In genomic region chr1:24454684-24455091, GRCh38 we compare ENCODE assay signal across 22 cellular contexts. TPM values are rescaled to one million over a fixed set of nuclear protein-coding genes. Genes with fewer than 3 reads are reported as not detected.
DNase-seq lines count a peak whose midpoint lies in the region; ATAC-seq and TF ChIP-seq lines count a peak whose summit lies in the region.
"Had no signal": no experiment of that assay in that cellular context is flagged by ENCODE, and none has a peak within 500 bp of the region (broad histone marks: within the 10 kb centered on the region; RNA-seq: fewer than 3 reads in every experiment).

No MANE protein-coding gene starts in this region.

- H3K4me1 Mint-ChIP-seq in MCF 10A (ENCODE audit: insufficient read depth, unreplicated experiment) = no peaks in the 10 kb centered on the region
- H3K4me1 Mint-ChIP-seq in dendritic cell treated with granulocyte-macrophage colony-stimulating factor and Interleukin-4, amounts not matched to agents 40 ng/mL and 50 ng/mL, for 4 days (ENCODE audit: low read depth) = peaks cover 22% of the 10 kb centered on the region
- H3K4me1 Mint-ChIP-seq: WTC11 had no signal

- H3K23ac ChIP-seq in IMR-90 (ENCODE audit: low read depth, low read length) = no peak overlapping the region; the same call in 1 of the 2 replicates

- no peak overlapping the region for H3K18ac ChIP-seq in IMR-90 (ENCODE audit: low read depth, low read length)

- H2BK20ac ChIP-seq in IMR-90 (ENCODE audit: low read depth, low read length) = no peak overlapping the region

- no peak overlapping the region for H2BK5ac ChIP-seq in IMR-90 (ENCODE audit: low read depth, low read length, poor library complexity, severe bottlenecking)

- H3K14ac ChIP-seq in IMR-90 (replicated peaks; ENCODE audit: low read depth, low read length) = no peak overlapping the region

- WGBS in mammary epithelial cell (ENCODE audit: low coverage, missing lambda C conversion rate) = 80% methylated on average over 5 of the region's 5 CpGs
- no CpG with 5 or more reads among the region's 5 CpGs for WGBS in IMR-90 (ENCODE audit: extremely low coverage in 2 of 2, insufficient read length in 1 of 2), 2 experiments

- H3K79me2 ChIP-seq in mammary epithelial cell (ENCODE audit: insufficient read depth, low read length) = no peaks in the 10 kb centered on the region

- H3K4me3 Mint-ChIP-seq in MCF 10A (ENCODE audit: unreplicated experiment) = no peak overlapping the region
- no peak overlapping the region for H3K4me3 Mint-ChIP-seq in dendritic cell treated with granulocyte-macrophage colony-stimulating factor and Interleukin-4, amounts not matched to agents 40 ng/mL and 50 ng/mL, for 4 days
- H3K4me3 Mint-ChIP-seq: CD8-positive, alpha-beta memory T cell; T-helper 2 cell treated with Interferon-gamma antibody and Interleukin-4, amounts not matched to agents 5 μg/mL and 100 μg/mL, for 36 hours; WTC11 had no signal

- H3K9ac ChIP-seq in mammary epithelial cell (ENCODE audit: insufficient read depth, low read length) = no peak overlapping the region
- H3K9ac ChIP-seq in IMR-90 (ENCODE audit: low read depth, low read length) = no peak overlapping the region

- H3K4me1 ChIP-seq in mammary epithelial cell (ENCODE audit: insufficient read depth, low read length) (no peaks in the 10 kb centered on the region), IMR-90 (ENCODE audit: control insufficient read depth, insufficient read depth, low read length) (no peaks in the 10 kb centered on the region)
- H3K4me1 ChIP-seq: ascending aorta, tibial nerve had no signal

- TF ChIP-seq POLR2A in IMR-90 (IDR thresholded peaks at IDR 0.05; ENCODE audit: low read depth, low read length) = no peak

- H4K8ac ChIP-seq in IMR-90 (ENCODE audit: low read depth in 2 of 2, low read length in 2 of 2) = no peak overlapping the region

- H3K36me3 ChIP-seq in mammary epithelial cell (ENCODE audit: insufficient read depth, low read length) = peaks cover 6% of the 10 kb centered on the region
- H3K36me3 ChIP-seq in IMR-90 (ENCODE audit: control insufficient read depth, insufficient read depth, low read length) = peaks cover 42% of the 10 kb centered on the region

- H3K27me3 Mint-ChIP-seq in MCF 10A (ENCODE audit: insufficient read depth, unreplicated experiment) = no peaks in the 10 kb centered on the region
- H3K27me3 Mint-ChIP-seq in dendritic cell treated with granulocyte-macrophage colony-stimulating factor and Interleukin-4, amounts not matched to agents 40 ng/mL and 50 ng/mL, for 4 days = no peaks in the 10 kb centered on the region
- H3K27me3 Mint-ChIP-seq: CD8-positive, alpha-beta memory T cell; progenitor cell of endocrine pancreas had no signal

- DNase-seq in MCF 10A (ENCODE audit: unreplicated experiment) (no peak), mammary epithelial cell (no peak), IMR-90 (peak; percentile 85), NCI-H187 (lab: John Stamatoyannopoulos, UW) (no peak), NCI-H524 (lab: John Stamatoyannopoulos, UW) (no peak)
- DNase-seq: activated CD4-positive, alpha-beta T cell treated with anti-CD3 and anti-CD28 coated beads, Interleukin-2, amount 50 U/mL, for 4 hours; activated naive CD4-positive, alpha-beta T cell; CD8-positive, alpha-beta memory T cell; central memory CD4-positive, alpha-beta T cell; dermis blood vessel endothelial cell; NCI-H2107; NCI-H526; stimulated activated CD4-positive, alpha-beta T cell treated with anti-CD3 and anti-CD28 coated beads, Interleukin-15, amount 100 ng/mL, for 24 hours had no signal

- dilution Hi-C loops in mammary epithelial cell (cut with HindIII; ENCODE audit: low sequenced_read_pairs) (no loop called here), IMR-90 (cut with HindIII; ENCODE audit: low sequenced_read_pairs, unreplicated experiment) (no loop called here)

- H3K9me3 Mint-ChIP-seq in MCF 10A (ENCODE audit: unreplicated experiment) = no peaks in the 10 kb centered on the region
- H3K9me3 Mint-ChIP-seq in dendritic cell treated with granulocyte-macrophage colony-stimulating factor and Interleukin-4, amounts not matched to agents 40 ng/mL and 50 ng/mL, for 4 days = no peaks in the 10 kb centered on the region
- H3K9me3 Mint-ChIP-seq: CD8-positive, alpha-beta memory T cell; T-helper 2 cell treated with Interferon-gamma antibody and Interleukin-4, amounts not matched to agents 5 μg/mL and 100 μg/mL, for 36 hours; WTC11 had no signal

- no peak overlapping the region for H3K56ac ChIP-seq in IMR-90 (ENCODE audit: extremely low read depth, insufficient read depth, low read length)

- H3K4me3 ChIP-seq in mammary epithelial cell (replicated peaks in 1 of 3; ENCODE audit: insufficient read depth in 1 of 3, low read depth in 2 of 3, low read length in 3 of 3) (no peak overlapping the region), IMR-90 (ENCODE audit: insufficient read depth, low read depth, low read length) (no peak overlapping the region)
- H3K4me3 ChIP-seq: ascending aorta, lung, tibial nerve had no signal

- H3K36me3 Mint-ChIP-seq in MCF 10A (ENCODE audit: insufficient read depth, unreplicated experiment) = peaks cover 72% of the 10 kb centered on the region
- H3K36me3 Mint-ChIP-seq in dendritic cell treated with granulocyte-macrophage colony-stimulating factor and Interleukin-4, amounts not matched to agents 40 ng/mL and 50 ng/mL, for 4 days (ENCODE audit: low read depth) = peaks cover 75% of the 10 kb centered on the region

- no peaks in the 10 kb centered on the region; a peak in 2 of 4 replicates for H3K79me1 ChIP-seq in IMR-90 (ENCODE audit: low read depth in 1 of 2, low read length in 2 of 2)

- H2AFZ ChIP-seq in mammary epithelial cell (ENCODE audit: low read depth, low read length) (no peak overlapping the region), IMR-90 (replicated peaks; ENCODE audit: low read length, poor library complexity) (no peak overlapping the region)

- H3K9me3 ChIP-seq in mammary epithelial cell (replicated peaks; ENCODE audit: insufficient read depth, low read length) = no peaks in the 10 kb centered on the region
- H3K9me3 ChIP-seq in IMR-90 (ENCODE audit: control insufficient read depth, insufficient read depth, low read length) = no peaks in the 10 kb centered on the region
- H3K9me3 ChIP-seq: ascending aorta, tibial nerve had no signal

- no peak overlapping the region for H4K91ac ChIP-seq in IMR-90 (ENCODE audit: insufficient read depth, low read depth, low read length)

- H4K20me1 ChIP-seq in mammary epithelial cell (ENCODE audit: insufficient read depth, low read length) = no peaks in the 10 kb centered on the region
- no peaks in the 10 kb centered on the region for H4K20me1 ChIP-seq in IMR-90 (ENCODE audit: insufficient read depth, low read length)

- intact Hi-C loops in MCF 10A (cut with micrococcal nuclease) (no loop called here), mammary epithelial cell (cut with micrococcal nuclease) (no loop called here), IMR-90 (cut with micrococcal nuclease) (no loop called here)
- intact Hi-C loops in dendritic cell treated with granulocyte-macrophage colony-stimulating factor and Interleukin-4, amounts not matched to agents 40 ng/mL and 50 ng/mL, for 4 days (cut with micrococcal nuclease) = no loop called here

- H2BK15ac ChIP-seq in IMR-90 (ENCODE audit: low read depth, low read length) = no peak overlapping the region

- H3K27ac ChIP-seq in mammary epithelial cell (ENCODE audit: insufficient read depth, low read depth, low read length) (no peak overlapping the region), IMR-90 (ENCODE audit: insufficient read depth, low read length) (no peak overlapping the region)
- H3K27ac ChIP-seq: ascending aorta, tibial nerve had no signal

- no peak overlapping the region for H2AK5ac ChIP-seq in IMR-90 (ENCODE audit: low read depth, low read length)

- H3K27ac Mint-ChIP-seq in MCF 10A (ENCODE audit: low read depth, unreplicated experiment) = peak overlapping the region; percentile 75
- H3K27ac Mint-ChIP-seq in dendritic cell treated with granulocyte-macrophage colony-stimulating factor and Interleukin-4, amounts not matched to agents 40 ng/mL and 50 ng/mL, for 4 days = peak overlapping the region; percentile 50
- H3K27ac Mint-ChIP-seq: progenitor cell of endocrine pancreas; T-helper 2 cell treated with Interferon-gamma antibody and Interleukin-4, amounts not matched to agents 5 μg/mL and 100 μg/mL, for 36 hours; WTC11 had no signal

- CTCF ChIA-PET in MCF 10A (lab: Yijun Ruan, JAX) = no interaction called here
- CTCF ChIA-PET in mammary epithelial cell (lab: Charles Lee; ENCODE audit: low non-redundant PET) = no interaction called here
- CTCF ChIA-PET in IMR-90 (lab: Yijun Ruan, JAX) = no interaction called here

- H3K27me3 ChIP-seq in mammary epithelial cell (ENCODE audit: insufficient read depth, low read length) (no peaks in the 10 kb centered on the region), IMR-90 (ENCODE audit: control insufficient read depth, insufficient read depth, low read length) (no peaks in the 10 kb centered on the region)
- H3K27me3 ChIP-seq: ascending aorta, tibial nerve had no signal

- in situ Hi-C loops in mammary epithelial cell (cut with MboI; ENCODE audit: low sequenced_read_pairs in 2 of 2) (no loop called here), IMR-90 (cut with MboI; ENCODE audit: low sequenced_read_pairs) (no loop called here)

- BruUV-seq in MCF 10A (replicated peaks; lab: Mats Ljungman, UMichigan) (no TSS peak), mammary epithelial cell (replicated peaks; lab: Mats Ljungman, UMichigan) (no TSS peak), IMR-90 (replicated peaks; lab: Mats Ljungman, UMichigan) (no TSS peak)

- no peak overlapping the region for H2BK120ac ChIP-seq in IMR-90 (ENCODE audit: low read depth, low read length)

- H3K4ac ChIP-seq in IMR-90 (ENCODE audit: low read depth, low read length) = no peak overlapping the region

- no peak overlapping the region for H4K5ac ChIP-seq in IMR-90 (ENCODE audit: low read depth, low read length)

- TF ChIP-seq RAD21 in IMR-90 (IDR thresholded peaks at IDR 0.05; ENCODE audit: low read length) = no peak

- ATAC-seq in IMR-90 (ENCODE audit: low read depth) (no peak), HG02678 (IDR thresholded peaks at IDR 0.05; ENCODE audit: unreplicated experiment) (no peak)
- ATAC-seq: sciatic nerve, WTC11 had no signal

- TF ChIP-seq CTCF in MCF 10A (IDR thresholded peaks at IDR 0.05; ENCODE audit: unreplicated experiment) (no peak), mammary epithelial cell (conservative IDR thresholded peaks at IDR 0.05 in 1 of 2, IDR thresholded peaks at IDR 0.05 in 1 of 2; ENCODE audit: extremely low read depth in 1 of 2, insufficient read depth in 1 of 2, low read depth in 1 of 2, low read length in 2 of 2) (no peak), IMR-90 (conservative IDR thresholded peaks at IDR 0.05; ENCODE audit: low read depth, low read length) (no peak)

- peaks cover 14% of the 10 kb centered on the region; the same call in 1 of the 2 replicates for H3K9me1 ChIP-seq in IMR-90 (ENCODE audit: insufficient read depth, low read length)

- POLR2A ChIA-PET in MCF 10A (lab: Yijun Ruan, JAX) (no interaction called here), IMR-90 (lab: Charles Lee; ENCODE audit: unreplicated experiment) (no interaction called here)

- H3K4me2 ChIP-seq in mammary epithelial cell (ENCODE audit: insufficient read depth, low read depth, low read length) (no peak overlapping the region), IMR-90 (ENCODE audit: low read depth, low read length) (no peak overlapping the region)

- no peak overlapping the region for H2AK9ac ChIP-seq in IMR-90 (replicated peaks; ENCODE audit: low read depth, low read length, poor library complexity)

RNA-seq across cellular contexts. Expression of gene NIPAL3, which starts 39.1 kb away (rescaled TPM):
- total RNA-seq in MCF 10A (2022) = 47.7 and 55.8 TPM in 2 replicates
- 100 to 1,000 TPM in 1 of 2 donors, 10 to 100 TPM in 1; 48.9 to 116 TPM for total RNA-seq in mammary epithelial cell
- 51.3 TPM for polyA plus RNA-seq in mammary epithelial cell
- polyA minus RNA-seq in mammary epithelial cell = 50.4 TPM
- 95.3 and 123 TPM in 2 replicates for total RNA-seq in IMR-90 (2012; rRNA removed)
- 49.0 and 55.0 TPM in 2 replicates for polyA plus RNA-seq in IMR-90 (2012; rRNA removed)
- 56.5 and 99.1 TPM in 2 replicates for polyA plus RNA-seq in IMR-90 (2012; cell fraction: cytosol; rRNA removed)
- 25.9 and 38.1 TPM in 2 replicates for polyA plus RNA-seq in IMR-90 (2012; cell fraction: nucleus; rRNA removed; ENCODE audit: low replicate concordance)

RNA-seq across cellular contexts. Expression of gene STPG1, which starts 41.1 kb away (rescaled TPM):
- total RNA-seq in MCF 10A (2022) (18.6 and 19.7 TPM in 2 replicates), mammary epithelial cell (10 to 100 TPM; 13.0 to 20.5 TPM), IMR-90 (2012; rRNA removed) (3.0 and 3.6 TPM in 2 replicates)
- polyA plus RNA-seq in mammary epithelial cell (11.4 TPM), IMR-90 (2012; rRNA removed) (6.5 and 7.5 TPM in 2 replicates)
- 27.1 TPM for polyA minus RNA-seq in mammary epithelial cell
- polyA plus RNA-seq in IMR-90 (2012; cell fraction: cytosol; rRNA removed) = 4.3 and 4.5 TPM in 2 replicates
- polyA plus RNA-seq in IMR-90 (2012; cell fraction: nucleus; rRNA removed; ENCODE audit: low replicate concordance) = 4.0 and 5.8 TPM in 2 replicates

RNA-seq across cellular contexts. Expression of gene RCAN3, which starts 47.9 kb away (rescaled TPM):
- total RNA-seq in MCF 10A (2022) (6.1 and 7.1 TPM in 2 replicates), mammary epithelial cell (10 to 100 TPM; 21.0 to 34.8 TPM), IMR-90 (2012; rRNA removed) (5.9 and 8.6 TPM in 2 replicates)
- polyA plus RNA-seq in mammary epithelial cell (16.7 TPM), IMR-90 (2012; rRNA removed) (4.0 and 4.2 TPM in 2 replicates)
- polyA minus RNA-seq in mammary epithelial cell = 40.3 TPM
- polyA plus RNA-seq in IMR-90 (2012; cell fraction: cytosol; rRNA removed) = 2.1 and 4.0 TPM in 2 replicates
- polyA plus RNA-seq in IMR-90 (2012; cell fraction: nucleus; rRNA removed; ENCODE audit: low replicate concordance) = 1.7 and 4.2 TPM in 2 replicates
